1 cellular context compared by ENCODE assay signal in genomic region chr12:133037207-133038005, GRCh38.
A peak's percentile ranks its signal among the peaks of the same experiment; 100 is the strongest.
TF ChIP-seq lines count a peak whose summit lies in the region.

Gene ZNF84, plus strand, starts transcription at chr12:133037509. Its CDS starts 3,959 bp downstream, at chr12:133041468.

TF ChIP-seq in HepG2, 621 proteins besides CTCF, POLR2A, EP300 and RAD21 (continued from another document and continues in another):
- no peak for TF ChIP-seq ZBTB10 (CRISPR knock-in tag; IDR thresholded peaks at IDR 0.05; ENCODE audit: borderline replicate concordance)
- no peak; the same call in 1 of the 2 replicates for TF ChIP-seq GFI1 (CRISPR knock-in tag; IDR thresholded peaks at IDR 0.05; ENCODE audit: borderline replicate concordance)
- no peak for TF ChIP-seq HMG20B (CRISPR knock-in tag; conservative IDR thresholded peaks at IDR 0.05)
- TF ChIP-seq AGO1 (IDR thresholded peaks at IDR 0.05; ENCODE audit: low read depth, low read length, poor library complexity, severe bottlenecking) = no peak
- peak; percentile 83; the same call in 1 of the 2 replicates for TF ChIP-seq ZFP91 (CRISPR knock-in tag; IDR thresholded peaks at IDR 0.05; ENCODE audit: borderline replicate concordance)
- TF ChIP-seq ZNF879 (CRISPR knock-in tag; IDR thresholded peaks at IDR 0.05) = no peak
- TF ChIP-seq ZNF605 (CRISPR knock-in tag; IDR thresholded peaks at IDR 0.05) = no peak
- 0 out of 2 replicates have a peak, but pooled peaks have one; percentile 18 for TF ChIP-seq TBX3 (IDR thresholded peaks at IDR 0.05; ENCODE audit: borderline replicate concordance)
- no peak; the same call in 1 of the 2 replicates for TF ChIP-seq ZFP90 (CRISPR knock-in tag; IDR thresholded peaks at IDR 0.05; ENCODE audit: borderline replicate concordance)
- no peak for TF ChIP-seq GTF3A (CRISPR knock-in tag; conservative IDR thresholded peaks at IDR 0.05)
- peak; percentile 78; the same call in 1 of the 2 replicates for TF ChIP-seq ZNF446 (CRISPR knock-in tag; IDR thresholded peaks at IDR 0.05)
- no peak for TF ChIP-seq PBX2 (CRISPR knock-in tag; IDR thresholded peaks at IDR 0.05)
- TF ChIP-seq ZNF501 (CRISPR knock-in tag; IDR thresholded peaks at IDR 0.05) = peak; percentile 84; the same call in 1 of the 2 replicates
- TF ChIP-seq BCL3 (CRISPR knock-in tag; IDR thresholded peaks at IDR 0.05) = peak; percentile 68; the same call in 1 of the 2 replicates
- peak; percentile 77; the same call in 1 of the 2 replicates for TF ChIP-seq NFKB2 (CRISPR knock-in tag; IDR thresholded peaks at IDR 0.05; ENCODE audit: borderline replicate concordance)
- TF ChIP-seq KAT2B (IDR thresholded peaks at IDR 0.05; ENCODE audit: borderline replicate concordance, low read depth, low read length) = no peak
- no peak for TF ChIP-seq FOXA1 (IDR thresholded peaks at IDR 0.05)
- no peak; the same call in 1 of the 2 replicates for TF ChIP-seq FOXA1 (CRISPR knock-in tag; IDR thresholded peaks at IDR 0.05)
- TF ChIP-seq JARID2 (CRISPR knock-in tag; IDR thresholded peaks at IDR 0.05; ENCODE audit: insufficient replicate concordance) = no peak
- no peak; the same call in 1 of the 2 replicates for TF ChIP-seq THAP9 (CRISPR knock-in tag; IDR thresholded peaks at IDR 0.05; ENCODE audit: borderline replicate concordance)
- TF ChIP-seq KDM6A (CRISPR knock-in tag; IDR thresholded peaks at IDR 0.05; ENCODE audit: low read depth) = no peak; the same call in 1 of the 2 replicates
- TF ChIP-seq KAT7 (CRISPR knock-in tag; IDR thresholded peaks at IDR 0.05; ENCODE audit: borderline replicate concordance) = peak; percentile 70; the same call in 1 of the 2 replicates
- peak; percentile 94; the same call in 1 of the 2 replicates for TF ChIP-seq ZNF782 (CRISPR knock-in tag; IDR thresholded peaks at IDR 0.05; ENCODE audit: borderline replicate concordance)
- TF ChIP-seq CBX2 (IDR thresholded peaks at IDR 0.05; ENCODE audit: low read depth, low read length) = no peak
- no peak for TF ChIP-seq CBX2 (CRISPR knock-in tag; IDR thresholded peaks at IDR 0.05; ENCODE audit: low read depth)
- no peak for TF ChIP-seq GPBP1L1 (CRISPR knock-in tag; IDR thresholded peaks at IDR 0.05)
- TF ChIP-seq FOXA3 (CRISPR knock-in tag; IDR thresholded peaks at IDR 0.05) = peak; percentile 63
- TF ChIP-seq SIX4 (CRISPR knock-in tag; IDR thresholded peaks at IDR 0.05) = peak; percentile 11; the same call in 1 of the 2 replicates
- peak; percentile 46; the same call in 1 of the 2 replicates for TF ChIP-seq NRL (CRISPR knock-in tag; IDR thresholded peaks at IDR 0.05; ENCODE audit: borderline replicate concordance)
- peak; percentile 49 for TF ChIP-seq RNF2 (conservative IDR thresholded peaks at IDR 0.05; ENCODE audit: low read depth)
- TF ChIP-seq ZNF530 (CRISPR knock-in tag; IDR thresholded peaks at IDR 0.05; ENCODE audit: low read depth) = 0 out of 2 replicates have a peak, but pooled peaks have one; percentile 55
- TF ChIP-seq PRPF4 (IDR thresholded peaks at IDR 0.05; ENCODE audit: low read depth, low read length, poor library complexity, severe bottlenecking) = no peak
- TF ChIP-seq SMYD3 (CRISPR knock-in tag; IDR thresholded peaks at IDR 0.05) = no peak
- no peak for TF ChIP-seq ISL2 (CRISPR knock-in tag; IDR thresholded peaks at IDR 0.05)
- peak; percentile 72; the same call in 1 of the 2 replicates for TF ChIP-seq CAMTA2 (CRISPR knock-in tag; IDR thresholded peaks at IDR 0.05; ENCODE audit: borderline replicate concordance)
- TF ChIP-seq LBX2 (CRISPR knock-in tag; IDR thresholded peaks at IDR 0.05; ENCODE audit: borderline replicate concordance) = peak; percentile 44; the same call in 1 of the 2 replicates
- TF ChIP-seq ZSCAN22 (CRISPR knock-in tag; IDR thresholded peaks at IDR 0.05) = peak; percentile 78; the same call in 1 of the 2 replicates
- TF ChIP-seq GLI4 (CRISPR knock-in tag; IDR thresholded peaks at IDR 0.05; ENCODE audit: borderline replicate concordance) = peak; percentile 47; the same call in 1 of the 2 replicates
- peak; percentile 65 for TF ChIP-seq POLR2AphosphoS5 (IDR thresholded peaks at IDR 0.05; ENCODE audit: low read depth, low read length)
- TF ChIP-seq AFF4 (CRISPR knock-in tag; IDR thresholded peaks at IDR 0.05) = no peak
- no peak for TF ChIP-seq ZNF713 (CRISPR knock-in tag; IDR thresholded peaks at IDR 0.05)
- no peak for TF ChIP-seq ZBTB21 (CRISPR knock-in tag; IDR thresholded peaks at IDR 0.05)
- TF ChIP-seq ZNF567 (CRISPR knock-in tag; IDR thresholded peaks at IDR 0.05; ENCODE audit: borderline replicate concordance) = peak; percentile 33; the same call in 1 of the 2 replicates
- no peak; the same call in 1 of the 2 replicates for TF ChIP-seq CENPT (CRISPR knock-in tag; IDR thresholded peaks at IDR 0.05; ENCODE audit: low read depth)
- peak; percentile 91 for TF ChIP-seq ESRRA (CRISPR knock-in tag; IDR thresholded peaks at IDR 0.05; ENCODE audit: low read depth)
- TF ChIP-seq PHF8 (CRISPR knock-in tag; IDR thresholded peaks at IDR 0.05) = peak; percentile 78
- TF ChIP-seq SKIL (CRISPR knock-in tag; IDR thresholded peaks at IDR 0.05; ENCODE audit: borderline replicate concordance) = peak; percentile 68
- no peak for TF ChIP-seq GPN1 (CRISPR knock-in tag; IDR thresholded peaks at IDR 0.05; ENCODE audit: borderline replicate concordance)
- TF ChIP-seq RBFOX2 (IDR thresholded peaks at IDR 0.05; ENCODE audit: low read depth, low read length) = peak; percentile 96
